Comparison of ENCODE assay signal across 12 cellular contexts in the genomic region with DNA sequence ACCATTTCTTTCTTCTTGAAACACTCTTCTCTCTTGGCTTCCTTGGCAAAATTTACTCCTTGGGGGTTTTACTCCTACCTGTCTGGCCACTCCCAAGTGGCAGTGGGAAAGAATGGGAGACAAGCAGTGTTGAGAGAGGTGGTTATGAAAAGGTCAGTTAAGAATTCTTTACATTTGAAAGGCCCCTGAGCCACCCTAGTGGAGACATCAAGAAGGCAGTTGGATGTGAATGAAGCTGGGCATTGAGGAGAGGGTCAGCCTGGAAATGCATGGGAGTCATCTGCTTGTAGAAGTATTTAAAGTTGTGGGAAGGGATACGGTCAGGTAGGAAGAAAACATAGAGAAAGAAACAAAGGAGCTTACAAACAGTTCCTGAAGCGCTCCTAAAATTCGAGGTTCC. TPM values are rescaled to one million over a fixed set of nuclear protein-coding genes. Genes with fewer than 3 reads are reported as not detected.
DNase-seq lines count a peak whose midpoint lies in the region; ATAC-seq, FAIRE-seq and TF ChIP-seq lines count a peak whose summit lies in the region.
"Had no signal": no experiment of that assay in that cellular context is flagged by ENCODE, and none has a peak within 500 bp of the region (broad histone marks: within the 10 kb centered on the region; RNA-seq: fewer than 3 reads in every experiment).

No MANE protein-coding gene starts in this region.

- no peak overlapping the region for H3K27ac Mint-ChIP-seq in osteocyte (ENCODE audit: unreplicated experiment)
- H3K27ac Mint-ChIP-seq in activated naive CD8-positive, alpha-beta T cell treated with anti-CD3 and anti-CD28 coated beads for 36 hours: no peak overlapping the region
- H3K27ac Mint-ChIP-seq: activated naive CD8-positive, alpha-beta T cell treated with anti-CD3 and anti-CD28 coated beads, Interleukin-2, amount 10 ng/mL, durations not matched to agents 7 days and 5 days; T-helper 2 cell treated with Interferon-gamma antibody and Interleukin-4, amounts not matched to agents 5 μg/mL and 100 μg/mL, for 36 hours had no signal

- H3K4me3 ChIP-seq in H7 (ENCODE audit: insufficient read depth, low read depth, low read length) (no peak overlapping the region), NT2/D1 (ENCODE audit: insufficient read length, low read depth) (no peak overlapping the region)
- H3K4me3 ChIP-seq: heart left ventricle, psoas muscle had no signal

- H3K9me3 Mint-ChIP-seq in osteocyte (ENCODE audit: unreplicated experiment): peaks cover 6% of the 10 kb centered on the region
- H3K9me3 Mint-ChIP-seq in activated naive CD8-positive, alpha-beta T cell treated with anti-CD3 and anti-CD28 coated beads for 36 hours: peaks cover 6% of the 10 kb centered on the region
- H3K9me3 Mint-ChIP-seq: activated naive CD8-positive, alpha-beta T cell treated with anti-CD3 and anti-CD28 coated beads, Interleukin-2, amount 10 ng/mL, durations not matched to agents 7 days and 5 days had no signal

- H3K36me3 Mint-ChIP-seq in osteocyte (ENCODE audit: unreplicated experiment): peaks cover 3% of the 10 kb centered on the region
- no peaks in the 10 kb centered on the region for H3K36me3 Mint-ChIP-seq in activated naive CD8-positive, alpha-beta T cell treated with anti-CD3 and anti-CD28 coated beads for 36 hours
- H3K36me3 Mint-ChIP-seq: activated naive CD8-positive, alpha-beta T cell treated with anti-CD3 and anti-CD28 coated beads, Interleukin-2, amount 10 ng/mL, durations not matched to agents 7 days and 5 days had no signal

- H3K4me1 Mint-ChIP-seq in osteocyte (ENCODE audit: unreplicated experiment): peaks cover 4% of the 10 kb centered on the region
- no peaks in the 10 kb centered on the region for H3K4me1 Mint-ChIP-seq in activated naive CD8-positive, alpha-beta T cell treated with anti-CD3 and anti-CD28 coated beads for 36 hours

- DNase-seq in H7 (peak; percentile 80), NT2/D1 (ENCODE audit: low read depth, low spot score) (peak; percentile 86), dermis blood vessel endothelial cell (peak; percentile 28), osteocyte (ENCODE audit: extremely low spot score, unreplicated experiment) (no peak), left lobe of liver (ENCODE audit: low spot score) (no peak), GM12891 (ENCODE audit: insufficient read length, low spot score) (no peak)
- no peak for DNase-seq in activated naive CD8-positive, alpha-beta T cell treated with anti-CD3 and anti-CD28 coated beads for 36 hours
- DNase-seq: activated naive CD8-positive, alpha-beta T cell treated with anti-CD3 and anti-CD28 coated beads, Interleukin-2, amount 10 ng/mL, durations not matched to agents 7 days and 5 days; heart left ventricle; NCI-H526 treated with DMSO at 0.1 percent for 48 hours; psoas muscle had no signal

- H3K4me3 Mint-ChIP-seq in osteocyte (ENCODE audit: unreplicated experiment): no peak overlapping the region
- no peak overlapping the region for H3K4me3 Mint-ChIP-seq in activated naive CD8-positive, alpha-beta T cell treated with anti-CD3 and anti-CD28 coated beads for 36 hours
- H3K4me3 Mint-ChIP-seq: activated naive CD8-positive, alpha-beta T cell treated with anti-CD3 and anti-CD28 coated beads, Interleukin-2, amount 10 ng/mL, durations not matched to agents 7 days and 5 days; T-helper 2 cell treated with Interferon-gamma antibody and Interleukin-4, amounts not matched to agents 5 μg/mL and 100 μg/mL, for 36 hours had no signal

- no peak for ATAC-seq in left lobe of liver
- ATAC-seq: heart left ventricle, psoas muscle had no signal

- no peaks in the 10 kb centered on the region for H3K27me3 ChIP-seq in H7 (ENCODE audit: control insufficient read depth, insufficient read depth, low read length)
- no peaks in the 10 kb centered on the region for H3K27me3 ChIP-seq in NT2/D1 (ENCODE audit: insufficient read depth, insufficient read length)
- H3K27me3 ChIP-seq: heart left ventricle had no signal

- peaks cover 7% of the 10 kb centered on the region for H3K27me3 Mint-ChIP-seq in osteocyte (ENCODE audit: unreplicated experiment)
- no peaks in the 10 kb centered on the region for H3K27me3 Mint-ChIP-seq in activated naive CD8-positive, alpha-beta T cell treated with anti-CD3 and anti-CD28 coated beads for 36 hours

- FAIRE-seq in GM12891 (lab: Jason Lieb, UNC): no peak

- H3K9ac ChIP-seq in NT2/D1 (ENCODE audit: insufficient read length, low read depth): no peak overlapping the region

- peak; percentile 14 for TF ChIP-seq CTCF in osteocyte (IDR thresholded peaks at IDR 0.05)

- H3K4me1 ChIP-seq in NT2/D1 (ENCODE audit: insufficient read depth, insufficient read length): no peaks in the 10 kb centered on the region
- H3K4me1 ChIP-seq: heart left ventricle, psoas muscle had no signal

- H3K36me3 ChIP-seq in H7 (replicated peaks; ENCODE audit: control insufficient read depth, insufficient read depth, low read length) (no peaks in the 10 kb centered on the region), NT2/D1 (ENCODE audit: insufficient read depth, insufficient read length, low read length) (no peaks in the 10 kb centered on the region)
- H3K36me3 ChIP-seq: heart left ventricle had no signal

- peaks cover 15% of the 10 kb centered on the region for H3K9me3 ChIP-seq in NT2/D1 (ENCODE audit: insufficient read depth, low read length)
- H3K9me3 ChIP-seq: psoas muscle had no signal

- no peak for TF ChIP-seq POLR2A in GM12891 (IDR thresholded peaks at IDR 0.05; ENCODE audit: low read depth, low read length)

TF ChIP-seq in GM12891, 5 proteins besides CTCF, POLR2A, EP300 and RAD21:
- TF ChIP-seq POU2F2 (IDR thresholded peaks at IDR 0.05; ENCODE audit: low read depth, low read length) (no peak), TAF1 (IDR thresholded peaks at IDR 0.05; ENCODE audit: low read depth, low read length) (no peak), PAX5 (IDR thresholded peaks at IDR 0.05; ENCODE audit: insufficient read depth, low read length, severe bottlenecking) (no peak), POLR2AphosphoS5 (IDR thresholded peaks at IDR 0.05; ENCODE audit: low read depth, low read length) (no peak), SPI1 (IDR thresholded peaks at IDR 0.05; ENCODE audit: low read depth, low read length) (no peak)
TF ChIP-seq in GM12891: peak in this region for 0.

RNA-seq across cellular contexts. Expression of a gene that starts 42.3 kb away (rescaled TPM):
- total RNA-seq in H7 (2014; rRNA removed; shearing (Covaris generic)): 81.5 and 82.6 TPM in 2 replicates
- 22.3 and 53.1 TPM in 2 replicates for total RNA-seq in dermis blood vessel endothelial cell
- 8.0 and 10.0 TPM in 2 replicates for total RNA-seq in osteocyte
- 2.0 TPM for total RNA-seq in left lobe of liver
- 10 to 100 TPM; 38.3 to 38.8 TPM for total RNA-seq in activated naive CD8-positive, alpha-beta T cell treated with anti-CD3 and anti-CD28 coated beads for 36 hours
- 9.7 TPM for polyA plus RNA-seq in GM12891 (2012; ENCODE audit: low read depth, missing spikeins)

RNA-seq across cellular contexts. Expression of a gene that starts 46.5 kb away (rescaled TPM):
- total RNA-seq in H7 (2014; rRNA removed; shearing (Covaris generic)): 6.2 and 6.6 TPM in 2 replicates
- total RNA-seq in dermis blood vessel endothelial cell: 29.1 and 66.9 TPM in 2 replicates
- total RNA-seq in osteocyte: 20.4 and 21.0 TPM in 2 replicates
- total RNA-seq in left lobe of liver: 1.9 TPM
- total RNA-seq in activated naive CD8-positive, alpha-beta T cell treated with anti-CD3 and anti-CD28 coated beads for 36 hours: 1 to 10 TPM; 3.5 to 4.0 TPM
- polyA plus RNA-seq in GM12891 (2012; ENCODE audit: low read depth, missing spikeins): 0.58 TPM

Comparison
In these comparisons a context has a peak if more than half of its experiments do, and no peak if none do; other contexts are left out.
1. DNase-seq: peak in H7 (single experiment), NT2/D1 (single experiment) and dermis blood vessel endothelial cell (single experiment); none in osteocyte (single experiment), left lobe of liver (single experiment), activated naive CD8-positive, alpha-beta T cell treated with anti-CD3 and anti-CD28 coated beads for 36 hours (single experiment) and GM12891 (single experiment).